In genomic region chr6:99233219-99233618, GRCh38 we compare ENCODE assay signal across 25 cellular contexts.
"Had no signal": no experiment of that assay in that cellular context is flagged by ENCODE, and none has a peak within 500 bp of the region (broad histone marks: within the 10 kb centered on the region; RNA-seq: fewer than 3 reads in every experiment).

No MANE protein-coding gene starts in this region.

- DNase-seq: activated CD4-positive, alpha-beta memory T cell treated with anti-CD3 and anti-CD28 coated beads for 36 hours; activated CD4-positive, alpha-beta T cell treated with anti-CD3 and anti-CD28 coated beads for 36 hours; activated CD4-positive, alpha-beta T cell treated with anti-CD3 and anti-CD28 coated beads, Interleukin-2, amount 10 ng/mL, durations not matched to agents 24 days and 14 days; activated CD4-positive, CD25-positive, alpha-beta regulatory T cell; activated CD4-positive, CD25-positive, alpha-beta regulatory T cell treated with anti-CD3 and anti-CD28 coated beads, Interleukin-2, amount 50 U/mL, for 72 hours; activated CD8-positive, alpha-beta memory T cell treated with anti-CD3 and anti-CD28 coated beads, Interleukin-2, amount 10 ng/mL, durations not matched to agents 7 days and 5 days; activated CD8-positive, alpha-beta memory T cell treated with anti-CD3 and anti-CD28 coated beads, Interleukin-2, amount 50 U/mL, for 4 hours; activated CD8-positive, alpha-beta T cell treated with anti-CD3 and anti-CD28 coated beads, Interleukin-2, amount 10 ng/mL, durations not matched to agents 7 days and 5 days; activated effector memory CD4-positive, alpha-beta T cell treated with anti-CD3 and anti-CD28 coated beads, Interleukin-2, amount 50 U/mL, for 16 hours; activated naive CD4-positive, alpha-beta T cell treated with anti-CD3 and anti-CD28 coated beads for 36 hours; activated naive CD8-positive, alpha-beta T cell treated with anti-CD3 and anti-CD28 coated beads for 36 hours; activated naive CD8-positive, alpha-beta T cell treated with anti-CD3 and anti-CD28 coated beads, Interleukin-2, amount 50 U/mL, for 24 hours; activated T-cell treated with anti-CD3 and anti-CD28 coated beads, Interleukin-2, amount 50 U/mL, for 1 hour; activated T-cell treated with anti-CD3 and anti-CD28 coated beads, Interleukin-2, amount 50 U/mL, for 48 hours; adrenal gland; amygdala; aorta; body of pancreas; caudate nucleus; colonic mucosa; effector CD8-positive, alpha-beta T cell; foreskin fibroblast; head of caudate nucleus; T-helper 2 cell had no signal

- H3K27me3 ChIP-seq: adrenal gland, body of pancreas, colonic mucosa had no signal

- H3K9me3 ChIP-seq: adrenal gland, body of pancreas, colonic mucosa had no signal

- H3K36me3 ChIP-seq: adrenal gland, colonic mucosa had no signal

- H3K4me1 ChIP-seq: adrenal gland, body of pancreas, colonic mucosa had no signal

- H3K27ac ChIP-seq: adrenal gland, body of pancreas, colonic mucosa, epithelial cell of prostate had no signal

- H3K4me3 ChIP-seq: adrenal gland, body of pancreas, colonic mucosa had no signal
